22 cellular contexts compared by ENCODE assay signal in genomic region chr4:164381859-164382258, GRCh38.
"Had no signal": no experiment of that assay in that cellular context is flagged by ENCODE, and none has a peak within 500 bp of the region (broad histone marks: within the 10 kb centered on the region; RNA-seq: fewer than 3 reads in every experiment).

No MANE protein-coding gene starts in this region.

- H3K27ac ChIP-seq: Peyer's patch, RWPE1, SJSA1 had no signal

- H3K4me1 ChIP-seq: Peyer's patch had no signal

- DNase-seq: activated CD4-positive, alpha-beta T cell treated with anti-CD3 and anti-CD28 coated beads for 48 hours; activated CD4-positive, alpha-beta T cell treated with anti-CD3 and anti-CD28 coated beads, Interleukin-2, amount 50 U/mL, for 4 hours; activated CD8-positive, alpha-beta memory T cell treated with anti-CD3 and anti-CD28 coated beads, Interleukin-2, amount 50 U/mL, for 48 hours; activated CD8-positive, alpha-beta T cell treated with anti-CD3 and anti-CD28 coated beads, Interleukin-2, amount 10 ng/mL, durations not matched to agents 7 days and 5 days; activated naive CD4-positive, alpha-beta T cell treated with anti-CD3 and anti-CD28 coated beads, Interleukin-2, amount 50 U/mL, for 16 hours; activated T-cell treated with anti-CD3 and anti-CD28 coated beads, Interleukin-2, amount 50 U/mL, for 1 hour; aorta; MM.1S; NCI-H1105; NCI-H1436; NCI-H1694 treated with DMSO at 0.1 percent for 48 hours; NCI-H2029 treated with DMSO at 0.1 percent for 48 hours; NCI-H345; NCI-H510A; NCI-H526 treated with DMSO at 0.1 percent for 48 hours; NCI-H82; Peyer's patch; Right ventricle myocardium superior had no signal

- H3K9me3 Mint-ChIP-seq: T-helper 1 cell treated with Interleukin-12 subunit alpha and Interleukin-12 subunit beta and Interleukin-4 antibody, amounts not matched to agents 30 μg/mL and 1 μg/mL, for 36 hours had no signal

- H3K4me3 Mint-ChIP-seq: activated CD8-positive, alpha-beta T cell treated with anti-CD3 and anti-CD28 coated beads, Interleukin-2, amount 10 ng/mL, durations not matched to agents 7 days and 5 days; T-helper 1 cell treated with Interleukin-12 subunit alpha and Interleukin-12 subunit beta and Interleukin-4 antibody, amounts not matched to agents 30 μg/mL and 1 μg/mL, for 36 hours had no signal

- H3K4me3 ChIP-seq: Peyer's patch, SJSA1 had no signal

- H3K27me3 ChIP-seq: Peyer's patch had no signal

- H3K27ac Mint-ChIP-seq: activated CD8-positive, alpha-beta T cell treated with anti-CD3 and anti-CD28 coated beads, Interleukin-2, amount 10 ng/mL, durations not matched to agents 7 days and 5 days; T-helper 1 cell treated with Interleukin-12 subunit alpha and Interleukin-12 subunit beta and Interleukin-4 antibody, amounts not matched to agents 30 μg/mL and 1 μg/mL, for 36 hours had no signal

- ATAC-seq: activated CD4-positive, CD25-positive, alpha-beta regulatory T cell treated with anti-CD3 and anti-CD28 coated beads, Interleukin-2, amount 50 U/mL, for 24 hours; activated CD8-positive, alpha-beta T cell treated with anti-CD3 and anti-CD28 coated beads, Interleukin-2, amount 10 ng/mL, durations not matched to agents 7 days and 5 days had no signal

- H3K9me3 ChIP-seq: Peyer's patch, SJSA1 had no signal

- H3K36me3 ChIP-seq: Peyer's patch, SJSA1 had no signal
